Comparison of ENCODE assay signal across 8 cellular contexts in the genomic region with DNA sequence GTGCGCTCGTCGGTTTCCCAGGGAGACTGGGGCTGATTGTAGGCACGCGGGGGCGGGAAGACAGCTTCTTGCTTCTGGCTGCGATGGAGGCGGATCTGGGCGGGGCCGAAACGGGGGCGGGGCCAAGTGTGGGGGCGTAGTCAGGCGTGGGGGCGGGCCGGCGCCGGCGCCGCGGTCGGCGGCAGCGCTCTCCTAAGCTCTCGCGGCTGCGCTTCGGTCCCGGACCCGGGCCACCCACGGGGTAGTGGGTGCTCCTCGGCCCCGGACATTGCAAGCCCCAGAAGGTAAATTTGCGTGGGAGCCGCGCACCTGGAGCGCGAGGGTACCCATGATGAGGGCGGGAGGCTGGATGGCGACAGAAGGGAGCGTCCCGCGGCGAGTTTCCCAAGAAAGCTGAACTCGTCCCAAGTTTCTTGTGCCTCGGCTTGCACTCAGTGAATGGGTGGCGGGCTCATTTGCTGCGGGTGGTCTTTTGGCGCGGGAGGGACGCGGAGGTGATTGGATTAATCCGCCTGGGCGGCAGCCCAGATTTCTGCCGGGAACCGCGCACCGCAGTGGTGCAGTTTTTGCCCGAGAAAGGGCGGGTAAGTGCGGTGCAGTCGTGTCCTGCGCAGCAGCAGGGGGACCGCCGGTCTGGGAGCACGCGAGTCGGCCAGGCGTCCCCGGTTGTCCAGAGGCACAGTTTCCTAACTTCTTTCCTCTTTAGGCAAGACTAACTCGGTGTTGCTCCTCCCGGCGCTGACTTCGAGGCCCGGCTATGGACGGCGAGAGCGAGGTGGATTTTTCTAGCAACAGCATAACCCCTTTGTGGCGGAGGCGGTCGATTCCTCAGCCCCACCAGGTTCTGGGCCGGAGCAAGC. TPM values are rescaled to one million over a fixed set of nuclear protein-coding genes. Genes with fewer than 3 reads are reported as not detected.
DNase-seq lines count a peak whose midpoint lies in the region; ATAC-seq and TF ChIP-seq lines count a peak whose summit lies in the region.

ARHGEF26 (plus strand) TSS at position 155 of the 860 bp plus-strand sequence; CDS start at position 758, 603 bp downstream.

- H3K36me3 ChIP-seq in GM06990 (ENCODE audit: control insufficient read depth, insufficient read depth, low read length) = no peaks in the 10 kb centered on the region
- H3K36me3 ChIP-seq in kidney epithelial cell (ENCODE audit: control insufficient read depth, insufficient read depth, low read length) = no peaks in the 10 kb centered on the region

- TF ChIP-seq CTCF in GM06990 (IDR thresholded peaks at IDR 0.05; ENCODE audit: insufficient read depth, low read length, poor library complexity, severe bottlenecking) = no peak
- no peak for TF ChIP-seq CTCF in kidney epithelial cell (IDR thresholded peaks at IDR 0.05; ENCODE audit: insufficient read depth, low read length, poor library complexity, severe bottlenecking)

- H3K4me3 ChIP-seq in GM06990 (replicated peaks; ENCODE audit: low read depth, low read length) (peak within 1 kb of the TSS; percentile 57), kidney epithelial cell (ENCODE audit: low read depth, low read length) (peak within 1 kb of the TSS; percentile 74)

- ATAC-seq in HG02623 (IDR thresholded peaks at IDR 0.05; ENCODE audit: unreplicated experiment) = peak; percentile 65

- H3K27me3 ChIP-seq in GM06990 (replicated peaks; ENCODE audit: control insufficient read depth, insufficient read depth, low read length) = no peaks in the 10 kb centered on the region; the same call in 1 of the 2 replicates
- H3K27me3 ChIP-seq in kidney epithelial cell (ENCODE audit: control insufficient read depth, insufficient read depth, low read length) = no peaks in the 10 kb centered on the region

- DNase-seq in GM06990 (ENCODE audit: extremely low read depth, insufficient read length) (peak; percentile 79), NCI-H2029 treated with DMSO at 0.1 percent for 48 hours (lab: John Stamatoyannopoulos, UW) (peak; percentile 35), kidney epithelial cell (ENCODE audit: low read depth) (peak; percentile 12), NCI-H1694 treated with DMSO at 0.1 percent for 48 hours (lab: John Stamatoyannopoulos, UW) (no peak)
- peak; percentile 6 for DNase-seq in activated CD4-positive, CD25-positive, alpha-beta regulatory T cell treated with anti-CD3 and anti-CD28 coated beads, Interleukin-2, amount 50 U/mL, for 16 hours (ENCODE audit: low read depth, low spot score)
- DNase-seq in central memory CD4-positive, alpha-beta T cell = peak; percentile 65
- peak; percentile 38 to 62 for DNase-seq in stimulated activated CD4-positive, alpha-beta T cell treated with anti-CD3 and anti-CD28 coated beads, Interleukin-15, amount 100 ng/mL, for 1 hour (ENCODE audit: low read depth in 1 of 2, low spot score in 1 of 2)

RNA-seq across cellular contexts. Expression of gene ARHGEF26, which starts in this region (rescaled TPM):
- 1.4 and 2.5 TPM in 2 replicates for total RNA-seq in kidney epithelial cell
